ENCODE assay signal across 8 cellular contexts in genomic region chr6:63598251-63599036, GRCh38. TPM values are rescaled to one million over a fixed set of nuclear protein-coding genes. Genes with fewer than 3 reads are reported as not detected.
DNase-seq lines count a peak whose midpoint lies in the region; ATAC-seq and TF ChIP-seq lines count a peak whose summit lies in the region.

No MANE protein-coding gene starts in this region.

- intact Hi-C loops in left colon (cut with DNase I, micrococcal nuclease): loop anchor here in 1 of 2 donors (5.0 kb wide), 1 partner anchor 164 kb away; no protein-coding TSS in a partner anchor

- peak overlapping the region; percentile 42 for H3K27ac ChIP-seq in cingulate gyrus (ENCODE audit: low read depth, low read length)

- TF ChIP-seq CTCF in AG09319 (IDR thresholded peaks at IDR 0.05; ENCODE audit: low read depth, low read length): peak; percentile 93

- DNase-seq in AG09319 (ENCODE audit: extremely low read depth, low read depth) (no peak), NCI-H2227 (lab: John Stamatoyannopoulos, UW; ENCODE audit: unreplicated experiment) (peak; percentile 71), left colon (peak; percentile 73 to 81)
- peak; percentile 62 for DNase-seq in activated CD4-positive, CD25-positive, alpha-beta regulatory T cell treated with anti-CD3 and anti-CD28 coated beads, Interleukin-2, amount 50 U/mL, for 72 hours
- peak; percentile 70 to 74 for DNase-seq in stimulated activated CD4-positive, alpha-beta T cell treated with anti-CD3 and anti-CD28 coated beads, Interleukin-2, amount 100 ng/mL, for 24 hours

- peak; percentile 100 for ATAC-seq in GM19023 (IDR thresholded peaks at IDR 0.05; ENCODE audit: unreplicated experiment)
- peak; percentile 100 for ATAC-seq in HG03196 (IDR thresholded peaks at IDR 0.05; ENCODE audit: unreplicated experiment)
- peak; percentile 97 for ATAC-seq in left colon

RNA-seq across cellular contexts. Expression of gene PTP4A1, which starts 26.2 kb away (rescaled TPM):
- total RNA-seq in left colon: 100 to 1,000 TPM; 155 to 190 TPM

RNA-seq across cellular contexts. Expression of gene PHF3, which starts 37.2 kb away (rescaled TPM):
- 10 to 100 TPM; 51.1 to 64.0 TPM for total RNA-seq in left colon
